Comparison of ENCODE assay signal across 19 cellular contexts in genomic region chr1:107679518-107679917, GRCh38.
A peak's percentile ranks its signal among the peaks of the same experiment; 100 is the strongest.
DNase-seq lines count a peak whose midpoint lies in the region; TF ChIP-seq lines count a peak whose summit lies in the region.
"Had no signal": no experiment of that assay in that cellular context is flagged by ENCODE, and none has a peak within 500 bp of the region (broad histone marks: within the 10 kb centered on the region; RNA-seq: fewer than 3 reads in every experiment).

No MANE protein-coding gene starts in this region.

- TF ChIP-seq POLR2A in transverse colon (IDR thresholded peaks at IDR 0.05): no peak

- no peak overlapping the region for H3K4me3 Mint-ChIP-seq in endodermal cell
- H3K4me3 Mint-ChIP-seq: CD4-positive, alpha-beta T cell had no signal

- TF ChIP-seq EP300 in transverse colon (IDR thresholded peaks at IDR 0.05; ENCODE audit: low read depth): no peak

- DNase-seq in DMS79 treated with DMSO at 0.1 percent for 48 hours (lab: John Stamatoyannopoulos, UW) (peak; percentile 26), DMS79 (lab: John Stamatoyannopoulos, UW) (no peak), endodermal cell (no peak), transverse colon (no peak), AML-193 (lab: John Stamatoyannopoulos, UW) (no peak), KBM-7 (no peak)
- DNase-seq: 8988T; CD4-positive, alpha-beta T cell; Kasumi-1; NCI-H1105; NCI-H1436 treated with DMSO at 0.1 percent for 48 hours; NCI-H1930; NCI-H2107; NCI-H446; NCI-H526 treated with DMSO at 0.1 percent for 48 hours; PC-3; SJCRH30 had no signal

- intact Hi-C loops in transverse colon (cut with DNase I; ENCODE audit: low total_unique reads): no loop called here

- H3K9ac ChIP-seq in endodermal cell (ENCODE audit: extremely low read depth, low read length, poor library complexity, severe bottlenecking): no peak overlapping the region
- H3K9ac ChIP-seq: BLaER1 treated with 17β-estradiol and CSF1 and Interleukin-3, amounts not matched to agents 10 nM and 100 nM had no signal

- no peaks in the 10 kb centered on the region for H3K27me3 ChIP-seq in endodermal cell (ENCODE audit: control insufficient read depth, insufficient read depth, low read length, poor library complexity, severe bottlenecking)
- H3K27me3 ChIP-seq in transverse colon: no peaks in the 10 kb centered on the region
- H3K27me3 ChIP-seq: BLaER1 treated with 17β-estradiol and CSF1 and Interleukin-3, amounts not matched to agents 10 nM and 100 nM; SJCRH30 had no signal

- H3K4me1 ChIP-seq in HEK293 (ENCODE audit: control insufficient read depth, insufficient read depth, low read length): peaks cover 24% of the 10 kb centered on the region
- H3K4me1 ChIP-seq in endodermal cell (ENCODE audit: control insufficient read depth, insufficient read depth, low read length): peaks cover 13% of the 10 kb centered on the region
- H3K4me1 ChIP-seq in transverse colon: peaks cover 0 to 73% (median 38%) of the 10 kb centered on the region in 4 donors
- H3K4me1 ChIP-seq: BLaER1 treated with 17β-estradiol and CSF1 and Interleukin-3, amounts not matched to agents 10 nM and 100 nM; SJCRH30 had no signal

- peaks cover 7% of the 10 kb centered on the region for H3K9me3 Mint-ChIP-seq in endodermal cell

- POLR2A ChIA-PET in HEK293 (lab: Yijun Ruan, JAX): no interaction called here

- no peaks in the 10 kb centered on the region for H3K27me3 Mint-ChIP-seq in endodermal cell (ENCODE audit: insufficient read depth)
- H3K27me3 Mint-ChIP-seq: CD4-positive, alpha-beta T cell had no signal

- no peak overlapping the region for H3K4me3 ChIP-seq in HEK293 (ENCODE audit: low read depth, low read length)
- H3K4me3 ChIP-seq in endodermal cell (ENCODE audit: low read length): no peak overlapping the region
- H3K4me3 ChIP-seq in transverse colon: no peak overlapping the region
- H3K4me3 ChIP-seq: BLaER1 treated with 17β-estradiol and CSF1 and Interleukin-3, amounts not matched to agents 10 nM and 100 nM; SJCRH30 had no signal

- no peaks in the 10 kb centered on the region for H3K9me3 ChIP-seq in HEK293 (ENCODE audit: control insufficient read depth, insufficient read depth, low read depth, low read length)
- peaks cover 9% of the 10 kb centered on the region for H3K9me3 ChIP-seq in endodermal cell (ENCODE audit: control insufficient read depth, low read length)
- H3K9me3 ChIP-seq in transverse colon: no peaks in the 10 kb centered on the region
- H3K9me3 ChIP-seq: SJCRH30 had no signal

- no peak for TF ChIP-seq CTCF in HEK293 (tag by site-specific recombination; IDR thresholded peaks at IDR 0.05)
- no peak for TF ChIP-seq CTCF in endodermal cell (conservative IDR thresholded peaks at IDR 0.05)
- TF ChIP-seq CTCF in transverse colon (IDR thresholded peaks at IDR 0.05): no peak

- 83 to 100% methylated on average over 1 of the region's 1 CpG for WGBS in endodermal cell (ENCODE audit: insufficient coverage in 1 of 2, insufficient read length in 1 of 2), 2 experiments
- WGBS in transverse colon (ENCODE audit: low coverage in 1 of 2), 2 donors: 13 to 52% methylated on average over 1 of the region's 1 CpG

- H3K36me3 ChIP-seq in HEK293 (ENCODE audit: control insufficient read depth in 2 of 2, insufficient read depth in 1 of 2, low read length in 2 of 2): no peaks in the 10 kb centered on the region
- no peaks in the 10 kb centered on the region for H3K36me3 ChIP-seq in endodermal cell (ENCODE audit: control insufficient read depth, insufficient read depth, low read length)
- H3K36me3 ChIP-seq in transverse colon: no peaks in the 10 kb centered on the region

- CTCF ChIA-PET in HEK293 (lab: Yijun Ruan, JAX): interaction anchor here (0.5 kb wide), 1 partner anchor 10 kb away, joined by 3 read pairs; no protein-coding TSS in a partner anchor

- H3K27ac ChIP-seq in HEK293 (ENCODE audit: extremely low read depth, low read depth, low read length): no peak overlapping the region
- H3K27ac ChIP-seq in endodermal cell (ENCODE audit: low read depth, low read length): no peak overlapping the region
- H3K27ac ChIP-seq in transverse colon: peak overlapping the region in 3 of 4 donors; percentile 83 to 85 (median 83)
- H3K27ac ChIP-seq: BLaER1 treated with 17β-estradiol and CSF1 and Interleukin-3, amounts not matched to agents 10 nM and 100 nM; SJCRH30 had no signal

- H3K36me3 Mint-ChIP-seq in endodermal cell (ENCODE audit: low read depth): peaks cover 7% of the 10 kb centered on the region

- peak overlapping the region; percentile 13 for H3K27ac Mint-ChIP-seq in endodermal cell
- H3K27ac Mint-ChIP-seq: CD4-positive, alpha-beta T cell had no signal

- in situ Hi-C loops in transverse colon (cut with MboI; ENCODE audit: low pct_ligation_motif_present in 1 of 4, low pct_unique_long_range_greater_than_20kb in 1 of 4, low sequenced_read_pairs in 3 of 4) (no loop called here), KBM-7 (cut with MboI; ENCODE audit: low pct_unique_long_range_greater_than_20kb, low sequenced_read_pairs) (no loop called here)

- H3K4me1 Mint-ChIP-seq in endodermal cell: peaks cover 48% of the 10 kb centered on the region

TF ChIP-seq in HEK293, 187 proteins besides CTCF, POLR2A, EP300 and RAD21:
- TF ChIP-seq RBAK (tag by site-specific recombination; IDR thresholded peaks at IDR 0.05) (no peak), ZNF148 (tag by site-specific recombination; IDR thresholded peaks at IDR 0.05; ENCODE audit: borderline replicate concordance) (no peak), PRDM6 (tag by site-specific recombination; IDR thresholded peaks at IDR 0.05) (peak; percentile 76)

Comparison
In these comparisons a context has a peak if more than half of its experiments do, and no peak if none do; other contexts are left out.
1. H3K27ac ChIP-seq: peak in transverse colon (3 of 4); none in HEK293 (single experiment) and endodermal cell (single experiment).